In genomic region chr21:33732038-33732437, GRCh38 we compare ENCODE assay signal across 21 cellular contexts.
"Had no signal": no experiment of that assay in that cellular context is flagged by ENCODE, and none has a peak within 500 bp of the region (broad histone marks: within the 10 kb centered on the region; RNA-seq: fewer than 3 reads in every experiment).

No MANE protein-coding gene starts in this region.

- H3K4me3 Mint-ChIP-seq: activated CD4-positive, alpha-beta memory T cell treated with anti-CD3 and anti-CD28 coated beads, Interleukin-2, amount 10 ng/mL, durations not matched to agents 7 days and 5 days; activated naive CD4-positive, alpha-beta T cell treated with anti-CD3 and anti-CD28 coated beads for 36 hours; activated naive CD8-positive, alpha-beta T cell treated with anti-CD3 and anti-CD28 coated beads, Interleukin-2, amount 50 U/mL, for 24 hours; dendritic cell treated with granulocyte-macrophage colony-stimulating factor and Interleukin-4, amounts not matched to agents 40 ng/mL and 50 ng/mL, for 4 days had no signal

- DNase-seq: activated CD4-positive, alpha-beta memory T cell treated with anti-CD3 and anti-CD28 coated beads, Interleukin-2, amount 10 ng/mL, durations not matched to agents 7 days and 5 days; activated CD4-positive, alpha-beta T cell treated with anti-CD3 and anti-CD28 coated beads for 48 hours; activated CD4-positive, CD25-positive, alpha-beta regulatory T cell; activated naive CD4-positive, alpha-beta T cell treated with anti-CD3 and anti-CD28 coated beads for 36 hours; activated naive CD8-positive, alpha-beta T cell treated with anti-CD3 and anti-CD28 coated beads, Interleukin-2, amount 50 U/mL, for 24 hours; activated T-cell treated with anti-CD3 and anti-CD28 coated beads, Interleukin-2, amount 50 U/mL, for 1 hour; aorta; effector memory CD4-positive, alpha-beta T cell; foreskin keratinocyte; lower lobe of right lung; midbrain; occipital lobe; stimulated activated CD8-positive, alpha-beta memory T cell treated with anti-CD3 and anti-CD28 coated beads, Interleukin-4, amount 100 ng/mL, for 48 hours; stimulated activated naive CD4-positive, alpha-beta T cell; SW 1271; T-helper 2 cell; thyroid gland had no signal

- H3K4me2 ChIP-seq: hepatocyte had no signal

- H3K4me1 ChIP-seq: breast epithelium, lower lobe of right lung had no signal

- H3K27me3 Mint-ChIP-seq: activated CD4-positive, alpha-beta memory T cell treated with anti-CD3 and anti-CD28 coated beads, Interleukin-2, amount 10 ng/mL, durations not matched to agents 7 days and 5 days; activated naive CD8-positive, alpha-beta T cell treated with anti-CD3 and anti-CD28 coated beads, Interleukin-2, amount 50 U/mL, for 24 hours; dendritic cell treated with granulocyte-macrophage colony-stimulating factor and Interleukin-4, amounts not matched to agents 40 ng/mL and 50 ng/mL, for 4 days had no signal

- H3K27ac Mint-ChIP-seq: activated CD4-positive, alpha-beta memory T cell treated with anti-CD3 and anti-CD28 coated beads, Interleukin-2, amount 10 ng/mL, durations not matched to agents 7 days and 5 days; activated naive CD4-positive, alpha-beta T cell treated with anti-CD3 and anti-CD28 coated beads for 36 hours; activated naive CD8-positive, alpha-beta T cell treated with anti-CD3 and anti-CD28 coated beads, Interleukin-2, amount 50 U/mL, for 24 hours; activated T-helper 2 cell treated with anti-CD3 and anti-CD28 coated beads, Interferon-gamma antibody, Interleukin-2, Interleukin-4, amounts not matched to agents 10 μg/mL and 5 μg/mL and 100 μg/mL, durations not matched to agents 14 hours and 24 hours and 36 hours; dendritic cell treated with granulocyte-macrophage colony-stimulating factor and Interleukin-4, amounts not matched to agents 40 ng/mL and 50 ng/mL, for 4 days had no signal

- H2AFZ ChIP-seq: hepatocyte had no signal

- H3K9me3 Mint-ChIP-seq: activated CD4-positive, alpha-beta memory T cell treated with anti-CD3 and anti-CD28 coated beads, Interleukin-2, amount 10 ng/mL, durations not matched to agents 7 days and 5 days; activated naive CD4-positive, alpha-beta T cell treated with anti-CD3 and anti-CD28 coated beads for 36 hours; activated naive CD8-positive, alpha-beta T cell treated with anti-CD3 and anti-CD28 coated beads, Interleukin-2, amount 50 U/mL, for 24 hours; activated T-helper 2 cell treated with anti-CD3 and anti-CD28 coated beads, Interferon-gamma antibody, Interleukin-2, Interleukin-4, amounts not matched to agents 10 μg/mL and 5 μg/mL and 100 μg/mL, durations not matched to agents 14 hours and 24 hours and 36 hours; dendritic cell treated with granulocyte-macrophage colony-stimulating factor and Interleukin-4, amounts not matched to agents 40 ng/mL and 50 ng/mL, for 4 days had no signal

- H3K9me3 ChIP-seq: breast epithelium, lower lobe of right lung, thyroid gland had no signal

- H3K79me2 ChIP-seq: hepatocyte had no signal

- H3K4me3 ChIP-seq: breast epithelium, hepatocyte, lower lobe of right lung, thyroid gland had no signal

- H3K36me3 ChIP-seq: breast epithelium, lower lobe of right lung, thyroid gland had no signal

- H3K27ac ChIP-seq: breast epithelium, foreskin keratinocyte, hepatocyte, lower lobe of right lung, thyroid gland had no signal

- H3K4me1 Mint-ChIP-seq: activated CD4-positive, alpha-beta memory T cell treated with anti-CD3 and anti-CD28 coated beads, Interleukin-2, amount 10 ng/mL, durations not matched to agents 7 days and 5 days; activated naive CD8-positive, alpha-beta T cell treated with anti-CD3 and anti-CD28 coated beads, Interleukin-2, amount 50 U/mL, for 24 hours had no signal

- ATAC-seq: activated naive CD8-positive, alpha-beta T cell treated with anti-CD3 and anti-CD28 coated beads, Interleukin-2, amount 50 U/mL, for 24 hours; foreskin keratinocyte; lower lobe of right lung had no signal

- H3K27me3 ChIP-seq: breast epithelium, foreskin keratinocyte, hepatocyte, thyroid gland had no signal
